Comparison of ENCODE assay signal across 1 cellular context in genomic region chr3:133805702-133806475, GRCh38.
TF ChIP-seq lines count a peak whose summit lies in the region.

SRPRB (plus strand) TSS chr3:133805815; CDS start chr3:133805849, 34 bp downstream.

TF ChIP-seq in H1, 55 proteins besides CTCF, POLR2A, EP300 and RAD21:
- TF ChIP-seq MAX (IDR thresholded peaks at IDR 0.05), result peak; percentile 86
- no peak for TF ChIP-seq BRCA1 (IDR thresholded peaks at IDR 0.05; ENCODE audit: low read depth, low read length)
- TF ChIP-seq CBX8 (IDR thresholded peaks at IDR 0.05; ENCODE audit: borderline replicate concordance, low read depth, low read length), result no peak
- peak; percentile 45 for TF ChIP-seq ASH2L (IDR thresholded peaks at IDR 0.05; ENCODE audit: low read length)
- peak in 1 of 2 experiments; percentile 83; a peak in 1 of 4 replicates for TF ChIP-seq SIN3A (conservative IDR thresholded peaks at IDR 0.05 in 1 of 2, IDR thresholded peaks at IDR 0.05 in 1 of 2; ENCODE audit: low read depth in 1 of 2, low read length in 2 of 2)
- TF ChIP-seq ZNF274 (IDR thresholded peaks at IDR 0.05; ENCODE audit: borderline replicate concordance, extremely low read depth, low read length), result no peak
- TF ChIP-seq MAFK (IDR thresholded peaks at IDR 0.05; ENCODE audit: low read depth, low read length), result no peak
- no peak for TF ChIP-seq NANOG (IDR thresholded peaks at IDR 0.05; ENCODE audit: insufficient read depth, low read depth, low read length, poor library complexity, severe bottlenecking)
- no peak for TF ChIP-seq USF2 (IDR thresholded peaks at IDR 0.05; ENCODE audit: low read length)
- TF ChIP-seq GTF2F1 (IDR thresholded peaks at IDR 0.05; ENCODE audit: borderline replicate concordance, low read depth, low read length), result no peak
- TF ChIP-seq CHD1 (IDR thresholded peaks at IDR 0.05; ENCODE audit: low read depth, low read length), result no peak
- no peak for TF ChIP-seq SP4 (IDR thresholded peaks at IDR 0.05; ENCODE audit: low read length)
- no peak for TF ChIP-seq CBX5 (IDR thresholded peaks at IDR 0.05; ENCODE audit: low read depth, low read length)
- peak; percentile 28 for TF ChIP-seq CHD2 (IDR thresholded peaks at IDR 0.05; ENCODE audit: low read length)
- TF ChIP-seq GABPA (IDR thresholded peaks at IDR 0.05; ENCODE audit: borderline replicate concordance, insufficient read depth, low read length), result no peak
- no peak for TF ChIP-seq BCL11A (IDR thresholded peaks at IDR 0.05; ENCODE audit: low read depth in 2 of 2, low read length in 2 of 2)
- no peak for TF ChIP-seq POU5F1 (IDR thresholded peaks at IDR 0.05; ENCODE audit: low read depth, low read length)
- peak; percentile 22 for TF ChIP-seq TAF7 (optimal IDR thresholded peaks at IDR 0.05; ENCODE audit: borderline replicate concordance, low read depth, low read length)
- TF ChIP-seq KDM4A (IDR thresholded peaks at IDR 0.05; ENCODE audit: low read depth, low read length, severe bottlenecking), result peak; percentile 56
- no peak for TF ChIP-seq SUZ12 (IDR thresholded peaks at IDR 0.05; ENCODE audit: low read length)
- TF ChIP-seq TBP (IDR thresholded peaks at IDR 0.05; ENCODE audit: low read depth, low read length), result peak; percentile 40; the same call in 1 of the 2 replicates
- TF ChIP-seq HDAC6 (IDR thresholded peaks at IDR 0.05; ENCODE audit: low read depth, low read length), result no peak
- TF ChIP-seq KDM1A (IDR thresholded peaks at IDR 0.05; ENCODE audit: borderline replicate concordance, low read length), result no peak
- TF ChIP-seq BACH1 (IDR thresholded peaks at IDR 0.05; ENCODE audit: low read length), result no peak
- TF ChIP-seq TCF12 (IDR thresholded peaks at IDR 0.05; ENCODE audit: low read depth, low read length), result no peak
- no peak for TF ChIP-seq EZH2 (IDR thresholded peaks at IDR 0.05; ENCODE audit: low read depth, low read length, severe bottlenecking)
- no peak for TF ChIP-seq RXRA (IDR thresholded peaks at IDR 0.05; ENCODE audit: insufficient read depth, low read depth, low read length)
- peak; percentile 94 for TF ChIP-seq NRF1 (IDR thresholded peaks at IDR 0.05; ENCODE audit: low read depth, low read length)
- no peak for TF ChIP-seq ATF2 (IDR thresholded peaks at IDR 0.05; ENCODE audit: low read length)
- TF ChIP-seq CEBPB (IDR thresholded peaks at IDR 0.05; ENCODE audit: low read depth, low read length), result no peak
- TF ChIP-seq SP2 (IDR thresholded peaks at IDR 0.05; ENCODE audit: low read length), result no peak
- peak in 1 of 2 experiments; percentile 76; a peak in 2 of 4 replicates for TF ChIP-seq HDAC2 (IDR thresholded peaks at IDR 0.05; ENCODE audit: borderline replicate concordance in 1 of 2, low read depth in 2 of 2, low read length in 2 of 2)
- peak; percentile 75 for TF ChIP-seq TAF1 (IDR thresholded peaks at IDR 0.05; ENCODE audit: low read depth, low read length)
- no peak for TF ChIP-seq SRF (IDR thresholded peaks at IDR 0.05; ENCODE audit: low read depth, low read length)
- TF ChIP-seq SIX5 (IDR thresholded peaks at IDR 0.05; ENCODE audit: low read depth, low read length), result peak; percentile 76
- peak; percentile 89 for TF ChIP-seq POLR2AphosphoS5 (IDR thresholded peaks at IDR 0.05; ENCODE audit: low read depth, low read length)
- TF ChIP-seq RBBP5 (IDR thresholded peaks at IDR 0.05; ENCODE audit: borderline replicate concordance, low read depth, low read length), result peak; percentile 24; the same call in 1 of the 2 replicates
- TF ChIP-seq PHF8 (conservative IDR thresholded peaks at IDR 0.05; ENCODE audit: low read depth, low read length), result peak; percentile 88
- no peak for TF ChIP-seq CTBP2 (IDR thresholded peaks at IDR 0.05; ENCODE audit: borderline replicate concordance, insufficient read depth, insufficient read length, low read length)
- no peak for TF ChIP-seq SIRT6 (IDR thresholded peaks at IDR 0.05; ENCODE audit: low read length)
- no peak for TF ChIP-seq FOSL1 (IDR thresholded peaks at IDR 0.05; ENCODE audit: insufficient read depth, low read depth, low read length)
- TF ChIP-seq TEAD4 (IDR thresholded peaks at IDR 0.05; ENCODE audit: low read depth, low read length), result no peak; the same call in 1 of the 2 replicates
- peak; percentile 78; the same call in 1 of the 2 replicates for TF ChIP-seq CREB1 (IDR thresholded peaks at IDR 0.05)
- TF ChIP-seq ATF3 (IDR thresholded peaks at IDR 0.05; ENCODE audit: insufficient read depth, low read depth, low read length), result no peak
- peak; percentile 82 for TF ChIP-seq YY1 (IDR thresholded peaks at IDR 0.05; ENCODE audit: low read depth, low read length)
- TF ChIP-seq RNF2 (IDR thresholded peaks at IDR 0.05; ENCODE audit: borderline replicate concordance, low read depth, low read length, missing control alignments, poor library complexity, severe bottlenecking), result no peak
- peak; percentile 73 for TF ChIP-seq SAP30 (IDR thresholded peaks at IDR 0.05; ENCODE audit: insufficient read depth, insufficient replicate concordance, low read length)
- TF ChIP-seq EGR1 (IDR thresholded peaks at IDR 0.05; ENCODE audit: borderline replicate concordance, low read depth, low read length), result no peak
- TF ChIP-seq JUND (IDR thresholded peaks at IDR 0.05; ENCODE audit: low read length), result no peak
- no peak for TF ChIP-seq JUN (IDR thresholded peaks at IDR 0.05; ENCODE audit: low read depth, low read length)
- peak; percentile 32; the same call in 1 of the 2 replicates for TF ChIP-seq E2F6 (IDR thresholded peaks at IDR 0.05)
